ENCODE assay signal across 25 cellular contexts in the genomic region with DNA sequence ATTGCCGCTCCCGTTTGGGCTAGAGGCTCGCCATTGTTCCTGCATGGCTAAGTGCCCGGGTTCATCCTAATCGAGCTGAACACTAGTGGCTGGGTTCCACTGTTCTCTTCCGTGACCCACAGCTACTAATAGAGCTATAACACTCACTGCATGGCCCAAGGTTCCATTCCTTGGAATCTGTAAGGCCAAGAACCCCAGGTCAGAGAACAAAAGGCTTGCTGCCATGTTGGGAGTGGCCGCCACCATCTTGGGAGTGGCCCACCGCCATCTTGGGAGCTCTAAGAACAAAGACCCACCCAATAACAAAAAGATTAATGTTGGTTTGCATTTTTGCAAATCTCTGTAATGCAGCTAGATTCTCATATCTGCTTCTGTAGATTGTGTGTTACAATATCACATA.
DNase-seq lines count a peak whose midpoint lies in the region; ATAC-seq, FAIRE-seq and TF ChIP-seq lines count a peak whose summit lies in the region.
"Had no signal": no experiment of that assay in that cellular context is flagged by ENCODE, and none has a peak within 500 bp of the region (broad histone marks: within the 10 kb centered on the region; RNA-seq: fewer than 3 reads in every experiment).

No MANE protein-coding gene starts in this region.

- no peak overlapping the region for H3K4ac ChIP-seq in H1 (replicated peaks; ENCODE audit: insufficient read length, low read depth, low read length)

- FAIRE-seq in GM12878 (lab: Jason Lieb, UNC) (no peak), H1 (lab: Jason Lieb, UNC) (no peak)
- FAIRE-seq: A204.1, GM12891, GM19239 had no signal

- H2AK5ac ChIP-seq in H1 (ENCODE audit: low read depth, low read length): no peak overlapping the region

- no peak overlapping the region for H3K18ac ChIP-seq in H1 (ENCODE audit: extremely low read depth, low read length)

- intact Hi-C loops in GM12878 (cut with micrococcal nuclease; ENCODE audit: unreplicated experiment): no loop called here

- H3K9ac ChIP-seq in SK-N-SH: no peak overlapping the region
- no peak overlapping the region for H3K9ac ChIP-seq in GM12878 (ENCODE audit: control insufficient read depth, insufficient read depth, low read length)
- H3K9ac ChIP-seq in H1 (replicated peaks in 1 of 4; ENCODE audit: extremely low read depth in 1 of 4, low read depth in 3 of 4, low read length in 3 of 4): no peak overlapping the region
- H3K9ac ChIP-seq: BLaER1 had no signal

- no peaks in the 10 kb centered on the region for H3K79me1 ChIP-seq in H1 (ENCODE audit: low read depth, low read length)

- H3K4me3 ChIP-seq in SK-N-SH (ENCODE audit: low read depth in 2 of 2, low read length in 1 of 2) (no peak overlapping the region), GM12878 (no peak overlapping the region), H1 (ENCODE audit: extremely low read depth in 1 of 4, insufficient read depth in 2 of 4, low read depth in 3 of 4, low read length in 4 of 4) (no peak overlapping the region)
- H3K4me3 ChIP-seq: BLaER1 had no signal

- no peaks in the 10 kb centered on the region for H3K4me1 ChIP-seq in SK-N-SH (ENCODE audit: control insufficient read depth in 1 of 2, insufficient read depth in 2 of 2, low read depth in 1 of 2, low read length in 1 of 2)
- no peaks in the 10 kb centered on the region for H3K4me1 ChIP-seq in GM12878 (ENCODE audit: control insufficient read depth, insufficient read depth, low read length)
- no peaks in the 10 kb centered on the region for H3K4me1 ChIP-seq in H1 (replicated peaks in 1 of 4; ENCODE audit: control insufficient read depth in 3 of 4, insufficient read depth in 4 of 4, low read length in 3 of 4)
- H3K4me1 ChIP-seq: BE2C, BLaER1 had no signal

- no peak for TF ChIP-seq CTCF in SK-N-SH (IDR thresholded peaks at IDR 0.05)
- no peak for TF ChIP-seq CTCF in GM12878 (IDR thresholded peaks at IDR 0.05 in 2 of 3, conservative IDR thresholded peaks at IDR 0.05 in 1 of 3; ENCODE audit: control insufficient read depth in 2 of 3, extremely low read depth in 1 of 3, insufficient read depth in 1 of 3, low read depth in 3 of 3, low read length in 3 of 3)
- TF ChIP-seq CTCF in H1 (IDR thresholded peaks at IDR 0.05; ENCODE audit: control extremely low read depth in 1 of 3, insufficient read depth in 1 of 3, low read depth in 1 of 3, low read length in 3 of 3): no peak

- H3K27me3 ChIP-seq in SK-N-SH (ENCODE audit: insufficient read depth) (no peaks in the 10 kb centered on the region), GM12878 (replicated peaks in 1 of 2; ENCODE audit: control insufficient read depth in 2 of 2, insufficient read depth in 2 of 2, low read length in 1 of 2) (no peaks in the 10 kb centered on the region), H1 (replicated peaks in 1 of 4; ENCODE audit: control insufficient read depth in 3 of 4, extremely low read depth in 1 of 4, insufficient read depth in 3 of 4, low read length in 3 of 4) (no peaks in the 10 kb centered on the region)
- H3K27me3 ChIP-seq: BE2C, BLaER1 had no signal

- no peak overlapping the region for H4K91ac ChIP-seq in H1 (replicated peaks; ENCODE audit: insufficient read length, low read length)

- no peak for TF ChIP-seq RAD21 in SK-N-SH (IDR thresholded peaks at IDR 0.05; ENCODE audit: low read length)
- TF ChIP-seq RAD21 in GM12878 (IDR thresholded peaks at IDR 0.05; ENCODE audit: insufficient read depth, low read depth, low read length): no peak
- no peak for TF ChIP-seq RAD21 in H1 (IDR thresholded peaks at IDR 0.05 in 1 of 2, conservative IDR thresholded peaks at IDR 0.05 in 1 of 2; ENCODE audit: low read depth in 2 of 2, low read length in 2 of 2)

- no peak overlapping the region for H3K23ac ChIP-seq in H1 (ENCODE audit: insufficient read length)

- H4K8ac ChIP-seq in H1 (ENCODE audit: extremely low read depth, insufficient read depth, low read length): 0 out of 2 replicates have a peak overlapping the region, but pooled peaks have one; percentile 11

- no peak overlapping the region for H3K14ac ChIP-seq in H1 (ENCODE audit: insufficient read length)

- no peak overlapping the region for H2BK5ac ChIP-seq in H1 (ENCODE audit: low read depth, low read length)

- no peak for TF ChIP-seq POLR2A in GM12878 (IDR thresholded peaks at IDR 0.05; ENCODE audit: low read depth, low read length)
- TF ChIP-seq POLR2A in H1 (IDR thresholded peaks at IDR 0.05; ENCODE audit: control extremely low read depth in 1 of 2, low read depth in 2 of 2, low read length in 2 of 2): no peak

- no peak overlapping the region for H4K5ac ChIP-seq in H1 (ENCODE audit: insufficient read length, low read depth, low read length)

- in situ Hi-C loops in GM12878 (cut with MboI): no loop called here

- H3F3A ChIP-seq in SK-N-SH (replicated peaks; ENCODE audit: insufficient read depth): no peaks in the 10 kb centered on the region

- no peaks in the 10 kb centered on the region for H3K9me2 ChIP-seq in SK-N-SH

- POLR2A ChIA-PET in SK-N-SH (lab: Yijun Ruan, JAX): no interaction called here
- POLR2A ChIA-PET in GM12878 (lab: Charles Lee): no interaction called here
- POLR2A ChIA-PET in H1 (lab: Charles Lee; ENCODE audit: partially characterized antibody): no interaction called here

- no peaks in the 10 kb centered on the region for H4K20me1 ChIP-seq in SK-N-SH (ENCODE audit: insufficient read depth)
- no peaks in the 10 kb centered on the region for H4K20me1 ChIP-seq in GM12878 (ENCODE audit: control insufficient read depth, insufficient read depth)
- H4K20me1 ChIP-seq in H1 (replicated peaks in 1 of 2; ENCODE audit: control insufficient read depth in 1 of 2, insufficient read depth in 2 of 2, low read length in 2 of 2): no peaks in the 10 kb centered on the region
- H4K20me1 ChIP-seq: BLaER1 had no signal

- no peaks in the 10 kb centered on the region for H3K23me2 ChIP-seq in H1 (ENCODE audit: low read depth, low read length)

- no peaks in the 10 kb centered on the region for H3K9me3 ChIP-seq in SK-N-SH
- no peaks in the 10 kb centered on the region for H3K9me3 ChIP-seq in GM12878 (replicated peaks; ENCODE audit: control insufficient read depth, insufficient read depth, low read length)
- peaks cover 0 to 2% of the 10 kb centered on the region in 2 experiments; a peak in 1 of 4 replicates for H3K9me3 ChIP-seq in H1 (ENCODE audit: insufficient read depth in 2 of 2, low read depth in 1 of 2, low read length in 1 of 2)
- H3K9me3 ChIP-seq: BE2C had no signal

- SMC1A ChIA-PET in GM12878 (lab: Charles Lee; ENCODE audit: uncharacterized antibody, unreplicated experiment): no interaction called here

- H3K36me3 ChIP-seq in SK-N-SH (replicated peaks in 1 of 2; ENCODE audit: control insufficient read depth in 1 of 2, insufficient read depth in 2 of 2, low read length in 1 of 2) (no peaks in the 10 kb centered on the region), GM12878 (ENCODE audit: control insufficient read depth in 2 of 2, insufficient read depth in 2 of 2, low read length in 1 of 2) (no peaks in the 10 kb centered on the region), H1 (ENCODE audit: control insufficient read depth in 2 of 4, insufficient read depth in 4 of 4, low read length in 3 of 4) (no peaks in the 10 kb centered on the region)
- H3K36me3 ChIP-seq: BE2C, BLaER1 had no signal

- H2AFZ ChIP-seq in SK-N-SH (ENCODE audit: low read depth): peak overlapping the region; percentile 16; the same call in 1 of the 2 replicates
- no peak overlapping the region for H2AFZ ChIP-seq in GM12878 (ENCODE audit: control insufficient read depth, low read depth, low read length)
- no peak overlapping the region for H2AFZ ChIP-seq in H1 (ENCODE audit: low read length)

- CTCF ChIA-PET in SK-N-SH (lab: Yijun Ruan, JAX): no interaction called here
- CTCF ChIA-PET in GM12878 (lab: Yijun Ruan, JAX): no interaction called here
- CTCF ChIA-PET in H1 (lab: Charles Lee; ENCODE audit: partially characterized antibody): no interaction called here

- RAD21 ChIA-PET in GM12878 (lab: Charles Lee; ENCODE audit: unreplicated experiment): no interaction called here

- H3K27ac ChIP-seq in SK-N-SH (ENCODE audit: low read depth in 2 of 2, low read length in 1 of 2) (no peak overlapping the region), GM12878 (ENCODE audit: control insufficient read depth, insufficient read depth) (no peak overlapping the region), H1 (ENCODE audit: low read depth, low read length) (no peak overlapping the region)
- H3K27ac ChIP-seq: BLaER1 had no signal

- H2BK120ac ChIP-seq in H1 (replicated peaks; ENCODE audit: low read depth, low read length): no peak overlapping the region

- ATAC-seq in SK-N-SH treated with all-trans-retinoic acid at 6 μM for 48 hours (no peak), GM12878 (no peak)
- no peak for ATAC-seq in stimulated activated naive CD8-positive, alpha-beta T cell treated with anti-CD3 and anti-CD28 coated beads, Interleukin-15, Interleukin-2, amounts not matched to agents 100 U/mL and 50 U/mL, for 24 hours

- H3K79me2 ChIP-seq in SK-N-SH (ENCODE audit: insufficient read depth) (no peaks in the 10 kb centered on the region), GM12878 (ENCODE audit: control insufficient read depth, insufficient read depth, low read length) (no peaks in the 10 kb centered on the region), H1 (ENCODE audit: control insufficient read depth in 1 of 2, insufficient read depth in 2 of 2, low read length in 2 of 2) (no peaks in the 10 kb centered on the region)

- no peak overlapping the region for H2BK20ac ChIP-seq in H1 (ENCODE audit: low read length)

- H2BK12ac ChIP-seq in H1 (ENCODE audit: low read depth, low read length): no peak overlapping the region

- DNase-seq in SK-N-SH: no peak
- no peak for DNase-seq in GM12878 (ENCODE audit: low read depth, low spot score)
- DNase-seq in H1 (ENCODE audit: low read depth in 1 of 2, low spot score in 2 of 2): no peak
- no peak for DNase-seq in SKM-1 treated with dmso at 0.1 percent for 144 hours (lab: John Stamatoyannopoulos, UW; ENCODE audit: unreplicated experiment)
- no peak for DNase-seq in stimulated activated naive CD8-positive, alpha-beta T cell treated with anti-CD3 and anti-CD28 coated beads, Interleukin-15, Interleukin-2, amounts not matched to agents 100 U/mL and 50 U/mL, for 24 hours
- DNase-seq: 8988T; ACHN; BE2C; C1 segment of cervical spinal cord; CD4-positive, alpha-beta memory T cell; CD4-positive, CD25-positive, alpha-beta regulatory T cell; CD8-positive, alpha-beta memory T cell; COR-L47; DMS 273 treated with DMSO at 0.1 percent for 48 hours; DMS153; DMS53; DMS79; DND-41; EL; GDM1 had no signal

- WGBS in SK-N-SH (ENCODE audit: low lambda C conversion rate): 8% methylated on average over 8 of the region's 8 CpGs
- 9% methylated on average over 8 of the region's 8 CpGs for WGBS in GM12878 (ENCODE audit: insufficient coverage, insufficient replicate concordance, low lambda C conversion rate, missing lambda C conversion rate)
- 94% methylated on average over 8 of the region's 8 CpGs; no CpG with 5 or more reads in 1 of the 2 experiments for WGBS in H1 (ENCODE audit: extremely low coverage in 1 of 2, insufficient coverage in 1 of 2, insufficient read length in 1 of 2, insufficient replicate concordance in 2 of 2, low coverage in 1 of 2, low lambda C conversion rate in 2 of 2, missing lambda C conversion rate in 1 of 2), 2 experiments

- no peak overlapping the region for H3K56ac ChIP-seq in H1 (replicated peaks; ENCODE audit: insufficient read length, low read depth, low read length)

- TF ChIP-seq EP300 in SK-N-SH (IDR thresholded peaks at IDR 0.05; ENCODE audit: borderline replicate concordance in 1 of 2, low read depth in 1 of 2, low read length in 1 of 2) (no peak), GM12878 (IDR thresholded peaks at IDR 0.05; ENCODE audit: borderline replicate concordance in 1 of 2, control insufficient read depth in 1 of 2, low read depth in 2 of 2, low read length in 2 of 2) (no peak), H1 (IDR thresholded peaks at IDR 0.05; ENCODE audit: borderline replicate concordance in 1 of 2, low read depth in 2 of 2, low read length in 2 of 2) (no peak)

- no TSS peak for BruUV-seq in GM12878 (replicated peaks; lab: Mats Ljungman, UMichigan)

- H3K4me2 ChIP-seq in SK-N-SH: no peak overlapping the region
- no peak overlapping the region for H3K4me2 ChIP-seq in GM12878 (ENCODE audit: control insufficient read depth, insufficient read depth)
- H3K4me2 ChIP-seq in H1 (ENCODE audit: insufficient read depth in 1 of 2, low read depth in 2 of 2, low read length in 2 of 2): no peak overlapping the region
- H3K4me2 ChIP-seq: BLaER1 had no signal

- no peak overlapping the region for H2BK15ac ChIP-seq in H1 (ENCODE audit: low read length)
